Comparison of ENCODE assay signal across 10 cellular contexts in genomic region chr11:64857485-64857884, GRCh38. TPM values are rescaled to one million over a fixed set of nuclear protein-coding genes. Genes with fewer than 3 reads are reported as not detected.
DNase-seq lines count a peak whose midpoint lies in the region; ATAC-seq and TF ChIP-seq lines count a peak whose summit lies in the region.
"Had no signal": no experiment of that assay in that cellular context is flagged by ENCODE, and none has a peak within 500 bp of the region (broad histone marks: within the 10 kb centered on the region; RNA-seq: fewer than 3 reads in every experiment).

No MANE protein-coding gene starts in this region.

- H3K4me3 ChIP-seq in BLaER1 (no peak overlapping the region), ascending aorta (no peak overlapping the region), osteoblast (ENCODE audit: insufficient read depth, low read length) (no peak overlapping the region)

- H3K4me2 ChIP-seq in BLaER1 (peak overlapping the region; percentile 97), osteoblast (ENCODE audit: insufficient read depth, low read length) (no peak overlapping the region)

- no peaks in the 10 kb centered on the region for H3K9me3 ChIP-seq in BLaER1
- H3K9me3 ChIP-seq in ascending aorta: no peaks in the 10 kb centered on the region
- no peaks in the 10 kb centered on the region for H3K9me3 ChIP-seq in osteoblast (ENCODE audit: low read depth, low read length)

- intact Hi-C loops in ascending aorta (cut with DNase I): loop anchor here (10.0 kb wide), 1 partner anchor 257 kb away; the partner anchor contains the start of genes TM7SF2 and ZNHIT2

- H4K20me1 ChIP-seq in BLaER1: peaks cover 40% of the 10 kb centered on the region
- H4K20me1 ChIP-seq in osteoblast (ENCODE audit: insufficient read depth, low read length): peaks cover 30% of the 10 kb centered on the region

- no peak for ATAC-seq in GM19324 (IDR thresholded peaks at IDR 0.05; ENCODE audit: low FRiP score, unreplicated experiment)
- ATAC-seq: HepG2 had no signal

- H3K27me3 ChIP-seq in BLaER1: no peaks in the 10 kb centered on the region
- no peaks in the 10 kb centered on the region for H3K27me3 ChIP-seq in ascending aorta
- H3K27me3 ChIP-seq in osteoblast (ENCODE audit: insufficient read depth, low read length): no peaks in the 10 kb centered on the region

- no peaks in the 10 kb centered on the region for H3K27me3 Mint-ChIP-seq in IgD-negative memory B cell
- no peaks in the 10 kb centered on the region for H3K27me3 Mint-ChIP-seq in progenitor cell of endocrine pancreas

- DNase-seq in ascending aorta (ENCODE audit: low spot score in 2 of 2) (no peak), osteoblast (ENCODE audit: insufficient read length, low spot score, missing footprints) (no peak), progenitor cell of endocrine pancreas (ENCODE audit: low spot score, unreplicated experiment) (no peak), anterior cingulate cortex (lab: John Stamatoyannopoulos, UW) (no peak), DMS 273 (lab: John Stamatoyannopoulos, UW; ENCODE audit: unreplicated experiment) (no peak)
- DNase-seq: activated CD4-positive, CD25-positive, alpha-beta regulatory T cell treated with anti-CD3 and anti-CD28 coated beads, Interleukin-2, amount 50 U/mL, for 72 hours had no signal

- peaks cover 10% of the 10 kb centered on the region for H3K36me3 Mint-ChIP-seq in IgD-negative memory B cell
- peaks cover 9% of the 10 kb centered on the region for H3K36me3 Mint-ChIP-seq in progenitor cell of endocrine pancreas (ENCODE audit: insufficient read depth)

- peak overlapping the region; percentile 65 to 97 (median 82) for H3K27ac Mint-ChIP-seq in IgD-negative memory B cell
- H3K27ac Mint-ChIP-seq in progenitor cell of endocrine pancreas: no peak overlapping the region

- peaks cover 45% of the 10 kb centered on the region for H3K36me3 ChIP-seq in BLaER1
- peaks cover 32 to 43% of the 10 kb centered on the region in 2 donors for H3K36me3 ChIP-seq in ascending aorta
- peaks cover 54% of the 10 kb centered on the region for H3K36me3 ChIP-seq in osteoblast (ENCODE audit: insufficient read depth, low read length)

- H2AFZ ChIP-seq in osteoblast (ENCODE audit: low read length): no peak overlapping the region

- H3K4me3 Mint-ChIP-seq in IgD-negative memory B cell: peak overlapping the region in 2 of 4 donors; percentile 32 to 60
- H3K4me3 Mint-ChIP-seq in progenitor cell of endocrine pancreas (ENCODE audit: low read depth): no peak overlapping the region

- TF ChIP-seq CTCF in ascending aorta (IDR thresholded peaks at IDR 0.05): no peak
- no peak for TF ChIP-seq CTCF in osteoblast (IDR thresholded peaks at IDR 0.05; ENCODE audit: extremely low read depth, low read depth, low read length)
- TF ChIP-seq CTCF in progenitor cell of endocrine pancreas (IDR thresholded peaks at IDR 0.05; ENCODE audit: unreplicated experiment): no peak

- H3K4me1 Mint-ChIP-seq in IgD-negative memory B cell (peaks cover 58 to 70% (median 60%) of the 10 kb centered on the region in 3 donors), progenitor cell of endocrine pancreas (ENCODE audit: low read depth) (no peaks in the 10 kb centered on the region)

- H3K27ac ChIP-seq in BLaER1: peak overlapping the region; percentile 92
- H3K27ac ChIP-seq in ascending aorta: peak overlapping the region; percentile 88 to 95
- peak overlapping the region; percentile 23 for H3K27ac ChIP-seq in osteoblast (ENCODE audit: low read depth, low read length)

- H3K9ac ChIP-seq in BLaER1: peak overlapping the region; percentile 48

- peaks cover 83% of the 10 kb centered on the region for H3K79me2 ChIP-seq in osteoblast (ENCODE audit: insufficient read depth, low read length)

- peaks cover 100% of the 10 kb centered on the region for H3K4me1 ChIP-seq in BLaER1
- H3K4me1 ChIP-seq in ascending aorta: peaks cover 37 to 68% of the 10 kb centered on the region in 2 donors
- peaks cover 33% of the 10 kb centered on the region for H3K4me1 ChIP-seq in osteoblast (ENCODE audit: insufficient read depth, low read length)

- H3K9me3 Mint-ChIP-seq in IgD-negative memory B cell (no peaks in the 10 kb centered on the region), progenitor cell of endocrine pancreas (ENCODE audit: low read depth) (no peaks in the 10 kb centered on the region)

RNA-seq across cellular contexts. Expression of gene CDC42BPG, which starts 13.0 kb away (rescaled TPM):
- polyA plus RNA-seq in IgD-negative memory B cell: 0.15 TPM
- not detected for total RNA-seq in ascending aorta
- under 0.01 and 0.29 TPM in 2 replicates for total RNA-seq in osteoblast
- total RNA-seq in progenitor cell of endocrine pancreas: 20.1 and 21.1 TPM in 2 replicates

RNA-seq across cellular contexts. Expression of gene EHD1, which starts 20.9 kb away (rescaled TPM):
- 210 TPM for polyA plus RNA-seq in IgD-negative memory B cell
- total RNA-seq in ascending aorta: 216 TPM
- total RNA-seq in osteoblast: 51.3 and 51.4 TPM in 2 replicates
- 55.0 and 57.2 TPM in 2 replicates for total RNA-seq in progenitor cell of endocrine pancreas

RNA-seq across cellular contexts. Expression of gene MEN1, which starts 47.1 kb away (rescaled TPM):
- 36.4 TPM for polyA plus RNA-seq in IgD-negative memory B cell
- 36.6 TPM for total RNA-seq in ascending aorta
- 12.3 and 13.3 TPM in 2 replicates for total RNA-seq in osteoblast
- total RNA-seq in progenitor cell of endocrine pancreas: 54.6 and 61.5 TPM in 2 replicates

RNA-seq across cellular contexts. Expression of gene MAP4K2, which starts 54.5 kb away (rescaled TPM):
- polyA plus RNA-seq in IgD-negative memory B cell: 68.1 TPM
- total RNA-seq in ascending aorta (34.0 TPM), osteoblast (6.2 and 9.8 TPM in 2 replicates), progenitor cell of endocrine pancreas (12.7 and 13.3 TPM in 2 replicates)

RNA-seq across cellular contexts. Expression of gene ATG2A, which starts 59.5 kb away (rescaled TPM):
- 3.9 TPM for polyA plus RNA-seq in IgD-negative memory B cell
- total RNA-seq in ascending aorta (39.5 TPM), osteoblast (20.0 and 25.7 TPM in 2 replicates), progenitor cell of endocrine pancreas (33.2 and 35.0 TPM in 2 replicates)

Comparison
In these comparisons a context has a peak if more than half of its experiments do, and no peak if none do; other contexts are left out.
1. H3K27ac ChIP-seq: peak in every context shown above with its lines; median percentile 92 in BLaER1; 92 in ascending aorta; 23 in osteoblast.
2. RNA of gene CDC42BPG, which starts 13.0 kb away (total RNA-seq): 20.1 to 21.1 TPM in progenitor cell of endocrine pancreas; not detected in ascending aorta (single experiment) and under 0.01 to 0.29 TPM in osteoblast; every median in the first group is over 10 times any median in the second.